ENCODE assay signal across 20 cellular contexts in genomic region chr7:1942704-1943294, GRCh38.
DNase-seq lines count a peak whose midpoint lies in the region; ATAC-seq and TF ChIP-seq lines count a peak whose summit lies in the region.
"Had no signal": no experiment of that assay in that cellular context is flagged by ENCODE, and none has a peak within 500 bp of the region (broad histone marks: within the 10 kb centered on the region; RNA-seq: fewer than 3 reads in every experiment).

No MANE protein-coding gene starts in this region.

- no peak for TF ChIP-seq RAD21 in SK-N-SH (IDR thresholded peaks at IDR 0.05; ENCODE audit: low read length)

- no peak for DNase-seq in activated CD4-positive, alpha-beta T cell treated with anti-CD3 and anti-CD28 coated beads, Interleukin-2, amount 10 ng/mL, durations not matched to agents 7 days and 5 days
- no peak for DNase-seq in activated CD4-positive, alpha-beta T cell treated with anti-CD3 and anti-CD28 coated beads, Interleukin-2, amount 50 U/mL, for 1 hour
- DNase-seq in HAP-1 (ENCODE audit: low spot score in 2 of 2): peak; percentile 71 to 76
- no peak for DNase-seq in activated CD8-positive, alpha-beta T cell treated with anti-CD3 and anti-CD28 coated beads for 36 hours
- no peak for DNase-seq in natural killer cell
- no peak for DNase-seq in SK-N-SH
- DNase-seq in COLO829 (ENCODE audit: low spot score): no peak
- DNase-seq in activated CD4-positive, CD25-positive, alpha-beta regulatory T cell treated with anti-CD3 and anti-CD28 coated beads, Interleukin-2, amount 50 U/mL, for 72 hours: no peak
- DNase-seq: activated CD8-positive, alpha-beta memory T cell treated with anti-CD3 and anti-CD28 coated beads for 24 hours; esophagus squamous epithelium; GDM1; KG1; kidney glomerular epithelial cell; NCI-H1436; NCI-H2227 treated with DMSO at 0.1 percent for 48 hours; NK-92 treated with Interleukin-12 subunit alpha and Interleukin-12 subunit beta, amount 100 ng/mL, for 24 hours; small intestine; stimulated activated naive B cell treated with anti-CD40 and anti-IgM and Interleukin-4, amounts not matched to agents 10 μg/mL and 1 μg/mL and 100 μg/mL, for 72 hours had no signal

- H4K20me1 ChIP-seq in SK-N-SH (ENCODE audit: insufficient read depth): no peaks in the 10 kb centered on the region; the same call in 1 of the 2 replicates

- H3K27ac ChIP-seq in SK-N-SH (ENCODE audit: low read depth in 2 of 2, low read length in 1 of 2): no peak overlapping the region
- H3K27ac ChIP-seq: esophagus squamous epithelium, parathyroid adenoma had no signal

- H3K27me3 Mint-ChIP-seq in activated CD4-positive, alpha-beta T cell treated with anti-CD3 and anti-CD28 coated beads, Interleukin-2, amount 10 ng/mL, durations not matched to agents 7 days and 5 days: no peaks in the 10 kb centered on the region
- H3K27me3 Mint-ChIP-seq in activated CD8-positive, alpha-beta T cell treated with anti-CD3 and anti-CD28 coated beads for 36 hours: no peaks in the 10 kb centered on the region
- peaks cover 0 to 7% of the 10 kb centered on the region in 2 donors for H3K27me3 Mint-ChIP-seq in natural killer cell (ENCODE audit: low read depth in 2 of 2)
- H3K27me3 Mint-ChIP-seq: stimulated activated naive B cell treated with anti-CD40 and anti-IgM and Interleukin-4, amounts not matched to agents 10 μg/mL and 1 μg/mL and 100 μg/mL, for 72 hours had no signal

- no peaks in the 10 kb centered on the region for H3F3A ChIP-seq in SK-N-SH (replicated peaks; ENCODE audit: insufficient read depth)

- CTCF ChIA-PET in activated CD4-positive, alpha-beta T cell treated with anti-CD3 and anti-CD28 coated beads, Interleukin-2, amount 10 ng/mL, durations not matched to agents 7 days and 5 days (lab: Charles Lee): no interaction called here
- CTCF ChIA-PET in activated CD8-positive, alpha-beta T cell treated with anti-CD3 and anti-CD28 coated beads for 36 hours (lab: Charles Lee): no interaction called here
- CTCF ChIA-PET in SK-N-SH (lab: Yijun Ruan, JAX): no interaction called here

- H3K27ac Mint-ChIP-seq in activated CD4-positive, alpha-beta T cell treated with anti-CD3 and anti-CD28 coated beads, Interleukin-2, amount 10 ng/mL, durations not matched to agents 7 days and 5 days: peak overlapping the region; percentile 84
- peak overlapping the region; percentile 27 for H3K27ac Mint-ChIP-seq in activated CD8-positive, alpha-beta T cell treated with anti-CD3 and anti-CD28 coated beads for 36 hours
- peak overlapping the region; percentile 24 to 83 for H3K27ac Mint-ChIP-seq in natural killer cell
- H3K27ac Mint-ChIP-seq: activated T-helper 2 cell treated with anti-CD3 and anti-CD28 coated beads, Interferon-gamma antibody, Interleukin-2, Interleukin-4, amounts not matched to agents 10 μg/mL and 5 μg/mL and 100 μg/mL, durations not matched to agents 14 hours and 24 hours and 36 hours had no signal

- no peaks in the 10 kb centered on the region for H3K9me2 ChIP-seq in SK-N-SH

- no peaks in the 10 kb centered on the region for H3K27me3 ChIP-seq in HAP-1 (ENCODE audit: low read depth)
- no peaks in the 10 kb centered on the region for H3K27me3 ChIP-seq in SK-N-SH (ENCODE audit: insufficient read depth)
- H3K27me3 ChIP-seq: esophagus squamous epithelium had no signal

- H3K36me3 ChIP-seq in HAP-1 (replicated peaks) (no peaks in the 10 kb centered on the region), SK-N-SH (replicated peaks in 1 of 2; ENCODE audit: control insufficient read depth in 1 of 2, insufficient read depth in 2 of 2, low read length in 1 of 2) (no peaks in the 10 kb centered on the region)

- TF ChIP-seq CTCF in activated CD8-positive, alpha-beta T cell treated with anti-CD3 and anti-CD28 coated beads for 36 hours (IDR thresholded peaks at IDR 0.05): no peak
- TF ChIP-seq CTCF in natural killer cell (IDR thresholded peaks at IDR 0.05): no peak
- TF ChIP-seq CTCF in SK-N-SH (IDR thresholded peaks at IDR 0.05): no peak

- no peak overlapping the region for H2AFZ ChIP-seq in SK-N-SH (ENCODE audit: low read depth)
- H2AFZ ChIP-seq: parathyroid adenoma had no signal

- POLR2A ChIA-PET in activated CD4-positive, alpha-beta T cell treated with anti-CD3 and anti-CD28 coated beads, Interleukin-2, amount 10 ng/mL, durations not matched to agents 7 days and 5 days (lab: Charles Lee): no interaction called here
- POLR2A ChIA-PET in activated CD8-positive, alpha-beta T cell treated with anti-CD3 and anti-CD28 coated beads for 36 hours (lab: Charles Lee): interaction anchor here (1.8 kb wide), 1 partner anchor 11 kb away, joined by 3 read pairs; no protein-coding TSS in a partner anchor
- POLR2A ChIA-PET in SK-N-SH (lab: Yijun Ruan, JAX): no interaction called here

- H3K4me2 ChIP-seq in SK-N-SH: no peak overlapping the region

- peak overlapping the region; percentile 4 for H3K4me3 Mint-ChIP-seq in activated CD4-positive, alpha-beta T cell treated with anti-CD3 and anti-CD28 coated beads, Interleukin-2, amount 10 ng/mL, durations not matched to agents 7 days and 5 days
- H3K4me3 Mint-ChIP-seq in activated CD8-positive, alpha-beta T cell treated with anti-CD3 and anti-CD28 coated beads for 36 hours: no peak overlapping the region
- peak overlapping the region; percentile 60 for H3K4me3 Mint-ChIP-seq in natural killer cell

- H3K9ac ChIP-seq in SK-N-SH: no peak overlapping the region
- H3K9ac ChIP-seq: parathyroid adenoma had no signal

- in situ Hi-C loops in HAP-1 (cut with MboI; ENCODE audit: low sequenced_read_pairs): no loop called here

- no peaks in the 10 kb centered on the region for H3K79me2 ChIP-seq in SK-N-SH (ENCODE audit: insufficient read depth)
- H3K79me2 ChIP-seq: parathyroid adenoma had no signal

- intact Hi-C loops in activated CD8-positive, alpha-beta T cell treated with anti-CD3 and anti-CD28 coated beads for 36 hours (cut with micrococcal nuclease): no loop called here
- intact Hi-C loops in natural killer cell (cut with micrococcal nuclease): loop anchor here (5.0 kb wide), 1 partner anchor 475 kb away; no protein-coding TSS in a partner anchor

- H3K4me1 ChIP-seq in HAP-1 (peaks cover 12% of the 10 kb centered on the region), SK-N-SH (ENCODE audit: control insufficient read depth in 1 of 2, insufficient read depth in 2 of 2, low read depth in 1 of 2, low read length in 1 of 2) (peaks cover 0 to 10% of the 10 kb centered on the region in 2 experiments; a peak in 1 of 4 replicates)
- H3K4me1 ChIP-seq: parathyroid adenoma had no signal

- no peak for ATAC-seq in activated CD8-positive, alpha-beta T cell treated with anti-CD3 and anti-CD28 coated beads for 36 hours
- no peak for ATAC-seq in natural killer cell
- ATAC-seq: stimulated activated naive B cell treated with anti-CD40 and anti-IgM and Interleukin-4, amounts not matched to agents 10 μg/mL and 1 μg/mL and 100 μg/mL, for 72 hours had no signal

- H3K4me3 ChIP-seq in HAP-1 (no peak overlapping the region), SK-N-SH (ENCODE audit: low read depth in 2 of 2, low read length in 1 of 2) (no peak overlapping the region)
- H3K4me3 ChIP-seq: esophagus squamous epithelium had no signal

- peaks cover 66% of the 10 kb centered on the region for H3K4me1 Mint-ChIP-seq in activated CD4-positive, alpha-beta T cell treated with anti-CD3 and anti-CD28 coated beads, Interleukin-2, amount 10 ng/mL, durations not matched to agents 7 days and 5 days
- peaks cover 54% of the 10 kb centered on the region for H3K4me1 Mint-ChIP-seq in activated CD8-positive, alpha-beta T cell treated with anti-CD3 and anti-CD28 coated beads for 36 hours (ENCODE audit: low read depth)
- peaks cover 63 to 77% of the 10 kb centered on the region in 2 donors for H3K4me1 Mint-ChIP-seq in natural killer cell

- TF ChIP-seq EP300 in SK-N-SH (IDR thresholded peaks at IDR 0.05; ENCODE audit: borderline replicate concordance in 1 of 2, low read depth in 1 of 2, low read length in 1 of 2): no peak

- H3K9me3 ChIP-seq in HAP-1 (no peaks in the 10 kb centered on the region), SK-N-SH (no peaks in the 10 kb centered on the region)
- H3K9me3 ChIP-seq: esophagus squamous epithelium had no signal

- WGBS in SK-N-SH (ENCODE audit: low lambda C conversion rate): 87% methylated on average over 10 of the region's 10 CpGs

- H3K36me3 Mint-ChIP-seq in activated CD4-positive, alpha-beta T cell treated with anti-CD3 and anti-CD28 coated beads, Interleukin-2, amount 10 ng/mL, durations not matched to agents 7 days and 5 days (ENCODE audit: low read depth): peaks cover 13% of the 10 kb centered on the region
- peaks cover 5% of the 10 kb centered on the region for H3K36me3 Mint-ChIP-seq in activated CD8-positive, alpha-beta T cell treated with anti-CD3 and anti-CD28 coated beads for 36 hours (ENCODE audit: low read depth)
- no peaks in the 10 kb centered on the region for H3K36me3 Mint-ChIP-seq in natural killer cell

- peaks cover 2% of the 10 kb centered on the region for H3K9me3 Mint-ChIP-seq in activated CD4-positive, alpha-beta T cell treated with anti-CD3 and anti-CD28 coated beads, Interleukin-2, amount 10 ng/mL, durations not matched to agents 7 days and 5 days
- no peaks in the 10 kb centered on the region for H3K9me3 Mint-ChIP-seq in activated CD8-positive, alpha-beta T cell treated with anti-CD3 and anti-CD28 coated beads for 36 hours
- no peaks in the 10 kb centered on the region for H3K9me3 Mint-ChIP-seq in natural killer cell
- H3K9me3 Mint-ChIP-seq: activated T-helper 2 cell treated with anti-CD3 and anti-CD28 coated beads, Interferon-gamma antibody, Interleukin-2, Interleukin-4, amounts not matched to agents 10 μg/mL and 5 μg/mL and 100 μg/mL, durations not matched to agents 14 hours and 24 hours and 36 hours had no signal

TF ChIP-seq in SK-N-SH, 30 proteins besides CTCF, POLR2A, EP300 and RAD21 (continues in another document):
- TF ChIP-seq SMC3 (IDR thresholded peaks at IDR 0.05; ENCODE audit: low read depth, low read length) (no peak), FOXM1 (IDR thresholded peaks at IDR 0.05; ENCODE audit: low read depth) (no peak), TEAD4 (IDR thresholded peaks at IDR 0.05; ENCODE audit: borderline replicate concordance, insufficient read depth) (no peak), TCF12 (IDR thresholded peaks at IDR 0.05) (no peak), GABPA (IDR thresholded peaks at IDR 0.05; ENCODE audit: low read depth) (no peak), NFIC (IDR thresholded peaks at IDR 0.05; ENCODE audit: borderline replicate concordance) (no peak)
- TF ChIP-seq, protein P1, sequence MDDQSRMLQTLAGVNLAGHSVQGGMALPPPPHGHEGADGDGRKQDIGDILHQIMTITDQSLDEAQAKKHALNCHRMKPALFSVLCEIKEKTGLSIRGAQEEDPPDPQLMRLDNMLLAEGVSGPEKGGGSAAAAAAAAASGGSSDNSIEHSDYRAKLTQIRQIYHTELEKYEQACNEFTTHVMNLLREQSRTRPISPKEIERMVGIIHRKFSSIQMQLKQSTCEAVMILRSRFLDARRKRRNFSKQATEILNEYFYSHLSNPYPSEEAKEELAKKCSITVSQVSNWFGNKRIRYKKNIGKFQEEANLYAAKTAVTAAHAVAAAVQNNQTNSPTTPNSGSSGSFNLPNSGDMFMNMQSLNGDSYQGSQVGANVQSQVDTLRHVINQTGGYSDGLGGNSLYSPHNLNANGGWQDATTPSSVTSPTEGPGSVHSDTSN (IDR thresholded peaks at IDR 0.05): no peak

Comparison
In these comparisons a context has a peak if more than half of its experiments do, and no peak if none do; other contexts are left out.
1. DNase-seq: peak in HAP-1 (2 of 2); none in activated CD4-positive, alpha-beta T cell treated with anti-CD3 and anti-CD28 coated beads, Interleukin-2, amount 10 ng/mL, durations not matched to agents 7 days and 5 days (single experiment), activated CD4-positive, alpha-beta T cell treated with anti-CD3 and anti-CD28 coated beads, Interleukin-2, amount 50 U/mL, for 1 hour (single experiment), activated CD8-positive, alpha-beta T cell treated with anti-CD3 and anti-CD28 coated beads for 36 hours (single experiment), natural killer cell (single experiment), SK-N-SH (single experiment), COLO829 (single experiment) and activated CD4-positive, CD25-positive, alpha-beta regulatory T cell treated with anti-CD3 and anti-CD28 coated beads, Interleukin-2, amount 50 U/mL, for 72 hours (single experiment).
2. H3K27ac Mint-ChIP-seq: peak in every context shown above with its lines; median percentile 84 in activated CD4-positive, alpha-beta T cell treated with anti-CD3 and anti-CD28 coated beads, Interleukin-2, amount 10 ng/mL, durations not matched to agents 7 days and 5 days; 54 in natural killer cell; 27 in activated CD8-positive, alpha-beta T cell treated with anti-CD3 and anti-CD28 coated beads for 36 hours.